In the genomic region with DNA sequence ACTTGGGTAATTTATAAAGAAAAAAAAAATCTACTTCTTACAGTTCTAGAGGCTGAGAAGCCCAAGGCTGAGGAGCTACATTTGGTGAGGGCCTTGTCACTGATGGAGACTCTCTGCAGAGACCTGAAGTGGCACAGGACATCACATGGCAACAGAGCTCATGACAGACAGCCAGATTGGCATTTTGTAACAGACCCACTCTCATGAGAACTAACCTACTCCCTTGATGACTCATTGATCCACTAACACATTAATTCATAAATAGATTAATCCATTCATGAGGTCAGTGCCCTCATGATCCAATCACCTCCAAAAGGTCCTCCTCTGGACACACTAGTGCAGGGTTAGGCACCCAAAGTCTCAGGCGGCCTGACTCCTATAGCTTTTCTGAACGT, we compare ENCODE assay signal across 36 cellular contexts.
DNase-seq lines count a peak whose midpoint lies in the region; ATAC-seq, FAIRE-seq and TF ChIP-seq lines count a peak whose summit lies in the region.
"Had no signal": no experiment of that assay in that cellular context is flagged by ENCODE, and none has a peak within 500 bp of the region (broad histone marks: within the 10 kb centered on the region; RNA-seq: fewer than 3 reads in every experiment).

No MANE protein-coding gene starts in this region.

- H3K4me3 ChIP-seq in bronchial epithelial cell (ENCODE audit: low read depth, low read length) (no peak overlapping the region), subcutaneous abdominal adipose tissue (ENCODE audit: low read depth in 1 of 5, low read length in 5 of 5) (no peak overlapping the region)
- H3K4me3 ChIP-seq: breast epithelium, left ventricle myocardium inferior, MG63, right lobe of liver, thoracic aorta had no signal

- no peak overlapping the region for H3K9ac ChIP-seq in subcutaneous abdominal adipose tissue (ENCODE audit: low read length in 5 of 5)

- peaks cover 0 to 3% (median 0%) of the 10 kb centered on the region in 5 donors for H3K9me3 ChIP-seq in subcutaneous abdominal adipose tissue (ENCODE audit: control insufficient read depth in 5 of 5, low read length in 5 of 5)
- H3K9me3 ChIP-seq: neutrophil, right lobe of liver, thoracic aorta had no signal

- H3K27me3 ChIP-seq in bronchial epithelial cell (ENCODE audit: control insufficient read depth, insufficient read depth, low read length) (no peaks in the 10 kb centered on the region), subcutaneous abdominal adipose tissue (ENCODE audit: control insufficient read depth in 5 of 5, insufficient read depth in 4 of 5, low read length in 5 of 5) (no peaks in the 10 kb centered on the region)
- H3K27me3 ChIP-seq: breast epithelium, MG63, neutrophil, right lobe of liver had no signal

- FAIRE-seq in bronchial epithelial cell (lab: Jason Lieb, UNC) (no peak), GM19239 (lab: Jason Lieb, UNC) (no peak)
- FAIRE-seq: colon, GM12891, urothelium cell line had no signal

- DNase-seq in HCEC 1CT (peak; percentile 65), bronchial epithelial cell (ENCODE audit: low read depth) (peak; percentile 17), kidney tubule cell (ENCODE audit: low spot score) (peak; percentile 52), GM19239 (ENCODE audit: insufficient read length, low spot score) (no peak), GOT3 (lab: John Stamatoyannopoulos, UW) (no peak)
- DNase-seq: activated CD4-positive, alpha-beta T cell treated with anti-CD3 and anti-CD28 coated beads for 4 hours; activated CD8-positive, alpha-beta T cell treated with anti-CD3 and anti-CD28 coated beads, Interleukin-2, amount 10 ng/mL, durations not matched to agents 7 days and 5 days; activated naive CD4-positive, alpha-beta T cell treated with anti-CD3 and anti-CD28 coated beads, Interleukin-2, amount 50 U/mL, for 16 hours; amygdala; DMS153; effector CD4-positive, alpha-beta T cell; erythroblast; head of caudate nucleus; HFFc6; islet precursor cell; left ventricle myocardium inferior; MG63; midbrain; naive B cell; NCI-H1105; NCI-H187; NCI-H446 treated with DMSO at 0.1 percent for 48 hours; NCI-H774; right lobe of liver; SIG-M5; stimulated activated CD4-positive, alpha-beta T cell treated with anti-CD3 and anti-CD28 coated beads, Interleukin-15, amount 100 ng/mL, for 24 hours; stimulated activated naive CD4-positive, alpha-beta T cell had no signal

- TF ChIP-seq CTCF in bronchial epithelial cell (IDR thresholded peaks at IDR 0.05; ENCODE audit: insufficient read depth, low read length, severe bottlenecking), result no peak

- ATAC-seq in HG03045 (IDR thresholded peaks at IDR 0.05; ENCODE audit: unreplicated experiment), result no peak
- ATAC-seq: activated CD8-positive, alpha-beta T cell treated with anti-CD3 and anti-CD28 coated beads, Interleukin-2, amount 10 ng/mL, durations not matched to agents 7 days and 5 days; activated T-helper 17 cell treated with anti-CD3 and anti-CD28 coated beads, Interleukin-2, amount 50 U/mL, for 72 hours had no signal

- H3K27ac ChIP-seq in subcutaneous abdominal adipose tissue (ENCODE audit: low read depth, low read length), result peak overlapping the region; percentile 74
- H3K27ac ChIP-seq: breast epithelium, left ventricle myocardium inferior, neutrophil, right lobe of liver had no signal

- peaks cover 2 to 22% (median 12%) of the 10 kb centered on the region in 5 donors for H3K4me1 ChIP-seq in subcutaneous abdominal adipose tissue (ENCODE audit: control insufficient read depth in 5 of 5, insufficient read depth in 5 of 5, low read length in 5 of 5)
- H3K4me1 ChIP-seq: breast epithelium, left ventricle myocardium inferior, right lobe of liver had no signal

- H3K36me3 ChIP-seq in bronchial epithelial cell (ENCODE audit: control insufficient read depth, insufficient read depth, low read length) (no peaks in the 10 kb centered on the region), subcutaneous abdominal adipose tissue (ENCODE audit: control insufficient read depth in 5 of 5, insufficient read depth in 5 of 5, low read length in 5 of 5) (no peaks in the 10 kb centered on the region)
- H3K36me3 ChIP-seq: breast epithelium, left ventricle myocardium inferior, MG63, neutrophil, right lobe of liver, thoracic aorta had no signal

Comparison
In these comparisons a context has a peak if more than half of its experiments do, and no peak if none do; other contexts are left out.
1. DNase-seq: peak in HCEC 1CT (single experiment), bronchial epithelial cell (single experiment) and kidney tubule cell (single experiment); none in GM19239 (single experiment) and GOT3 (single experiment).